11 cellular contexts compared by ENCODE assay signal in genomic region chr17:83100853-83101391, GRCh38.
DNase-seq lines count a peak whose midpoint lies in the region; ATAC-seq and TF ChIP-seq lines count a peak whose summit lies in the region.
"Had no signal": no experiment of that assay in that cellular context is flagged by ENCODE, and none has a peak within 500 bp of the region (broad histone marks: within the 10 kb centered on the region; RNA-seq: fewer than 3 reads in every experiment).

No MANE protein-coding gene starts in this region.

- H4K20me1 ChIP-seq in DOHH2 (ENCODE audit: control insufficient read depth, insufficient read depth, low read depth, low read length), result no peaks in the 10 kb centered on the region; the same call in none of the 2 replicates

- H3K27me3 Mint-ChIP-seq in dendritic cell treated with granulocyte-macrophage colony-stimulating factor and Interleukin-4, amounts not matched to agents 40 ng/mL and 50 ng/mL, for 4 days, result peaks cover 17% of the 10 kb centered on the region

- H3K79me2 ChIP-seq in DOHH2 (ENCODE audit: control insufficient read depth, low read length), result no peaks in the 10 kb centered on the region
- no peaks in the 10 kb centered on the region for H3K79me2 ChIP-seq in parathyroid adenoma

- no peaks in the 10 kb centered on the region for H3K9me3 Mint-ChIP-seq in dendritic cell treated with granulocyte-macrophage colony-stimulating factor and Interleukin-4, amounts not matched to agents 40 ng/mL and 50 ng/mL, for 4 days

- H3K27ac ChIP-seq in DOHH2 (ENCODE audit: low read depth, low read length) (peak overlapping the region; percentile 50), parathyroid adenoma (peak overlapping the region; percentile 40)
- H3K27ac ChIP-seq: cardiac muscle cell had no signal

- peak overlapping the region; percentile 48 for H2AFZ ChIP-seq in parathyroid adenoma

- intact Hi-C loops in dendritic cell treated with granulocyte-macrophage colony-stimulating factor and Interleukin-4, amounts not matched to agents 40 ng/mL and 50 ng/mL, for 4 days (cut with micrococcal nuclease), result loop anchor here (2.0 kb wide), 1 partner anchor 52 kb away; no protein-coding TSS in a partner anchor

- no peaks in the 10 kb centered on the region for H3K9me3 ChIP-seq in DOHH2 (ENCODE audit: control insufficient read depth, insufficient read depth, low read length)
- H3K9me3 ChIP-seq in parathyroid adenoma (ENCODE audit: control insufficient read depth, low read length), result no peaks in the 10 kb centered on the region

- H3K27me3 ChIP-seq in DOHH2 (ENCODE audit: control insufficient read depth, low read length), result no peaks in the 10 kb centered on the region
- no peaks in the 10 kb centered on the region for H3K27me3 ChIP-seq in parathyroid adenoma (ENCODE audit: control insufficient read depth, insufficient read depth, low read length)
- H3K27me3 ChIP-seq: cardiac muscle cell, SJSA1 had no signal

- H3F3A ChIP-seq in DOHH2 (ENCODE audit: control insufficient read depth, insufficient read depth), result peaks cover 11% of the 10 kb centered on the region

- peaks cover 74% of the 10 kb centered on the region for H3K4me1 Mint-ChIP-seq in dendritic cell treated with granulocyte-macrophage colony-stimulating factor and Interleukin-4, amounts not matched to agents 40 ng/mL and 50 ng/mL, for 4 days (ENCODE audit: low read depth)

- H3K4me2 ChIP-seq in DOHH2 (ENCODE audit: low read length) (peak overlapping the region; percentile 71), parathyroid adenoma (ENCODE audit: low read length) (peak overlapping the region; percentile 73)

- peak; percentile 56 for DNase-seq in NCI-H1105 (lab: John Stamatoyannopoulos, UW)
- no peak for DNase-seq in nucleus accumbens (lab: John Stamatoyannopoulos, UW)
- DNase-seq in cortex of kidney (lab: John Stamatoyannopoulos, UW), result no peak
- DNase-seq: hypothalamus had no signal

- peaks cover 47% of the 10 kb centered on the region for H3K4me1 ChIP-seq in DOHH2 (ENCODE audit: control insufficient read depth, low read length)
- H3K4me1 ChIP-seq in parathyroid adenoma, result peaks cover 46% of the 10 kb centered on the region

- peaks cover 22% of the 10 kb centered on the region for H3K36me3 Mint-ChIP-seq in dendritic cell treated with granulocyte-macrophage colony-stimulating factor and Interleukin-4, amounts not matched to agents 40 ng/mL and 50 ng/mL, for 4 days (ENCODE audit: low read depth)

- TF ChIP-seq CTCF in DOHH2 (IDR thresholded peaks at IDR 0.05; ENCODE audit: low read depth, low read length, poor library complexity, severe bottlenecking), result no peak
- TF ChIP-seq CTCF in parathyroid adenoma (IDR thresholded peaks at IDR 0.05), result no peak

- ATAC-seq in HG02642 (IDR thresholded peaks at IDR 0.05; ENCODE audit: poor library complexity, unreplicated experiment) (no peak), GM21515 (IDR thresholded peaks at IDR 0.05; ENCODE audit: unreplicated experiment) (no peak)

- H3K27ac Mint-ChIP-seq in dendritic cell treated with granulocyte-macrophage colony-stimulating factor and Interleukin-4, amounts not matched to agents 40 ng/mL and 50 ng/mL, for 4 days, result peak overlapping the region; percentile 93

- H3K9me2 ChIP-seq in DOHH2 (replicated peaks; ENCODE audit: control insufficient read depth, low read length), result no peaks in the 10 kb centered on the region

- H3K36me3 ChIP-seq in DOHH2 (ENCODE audit: control insufficient read depth, low read length), result peaks cover 7% of the 10 kb centered on the region
- H3K36me3 ChIP-seq in parathyroid adenoma (ENCODE audit: control insufficient read depth, insufficient read depth, low read length), result peaks cover 1% of the 10 kb centered on the region
- H3K36me3 ChIP-seq: cardiac muscle cell had no signal

- peak overlapping the region; percentile 58 for H3K4me3 ChIP-seq in DOHH2 (ENCODE audit: low read length)
- H3K4me3 ChIP-seq in parathyroid adenoma (ENCODE audit: low read depth, low read length), result peak overlapping the region; percentile 37
- H3K4me3 ChIP-seq: cardiac muscle cell, SJSA1 had no signal

- H3K9ac ChIP-seq in parathyroid adenoma, result no peak overlapping the region

- no peak overlapping the region for H3K4me3 Mint-ChIP-seq in dendritic cell treated with granulocyte-macrophage colony-stimulating factor and Interleukin-4, amounts not matched to agents 40 ng/mL and 50 ng/mL, for 4 days
